ENCODE assay signal across 8 cellular contexts in the genomic region with DNA sequence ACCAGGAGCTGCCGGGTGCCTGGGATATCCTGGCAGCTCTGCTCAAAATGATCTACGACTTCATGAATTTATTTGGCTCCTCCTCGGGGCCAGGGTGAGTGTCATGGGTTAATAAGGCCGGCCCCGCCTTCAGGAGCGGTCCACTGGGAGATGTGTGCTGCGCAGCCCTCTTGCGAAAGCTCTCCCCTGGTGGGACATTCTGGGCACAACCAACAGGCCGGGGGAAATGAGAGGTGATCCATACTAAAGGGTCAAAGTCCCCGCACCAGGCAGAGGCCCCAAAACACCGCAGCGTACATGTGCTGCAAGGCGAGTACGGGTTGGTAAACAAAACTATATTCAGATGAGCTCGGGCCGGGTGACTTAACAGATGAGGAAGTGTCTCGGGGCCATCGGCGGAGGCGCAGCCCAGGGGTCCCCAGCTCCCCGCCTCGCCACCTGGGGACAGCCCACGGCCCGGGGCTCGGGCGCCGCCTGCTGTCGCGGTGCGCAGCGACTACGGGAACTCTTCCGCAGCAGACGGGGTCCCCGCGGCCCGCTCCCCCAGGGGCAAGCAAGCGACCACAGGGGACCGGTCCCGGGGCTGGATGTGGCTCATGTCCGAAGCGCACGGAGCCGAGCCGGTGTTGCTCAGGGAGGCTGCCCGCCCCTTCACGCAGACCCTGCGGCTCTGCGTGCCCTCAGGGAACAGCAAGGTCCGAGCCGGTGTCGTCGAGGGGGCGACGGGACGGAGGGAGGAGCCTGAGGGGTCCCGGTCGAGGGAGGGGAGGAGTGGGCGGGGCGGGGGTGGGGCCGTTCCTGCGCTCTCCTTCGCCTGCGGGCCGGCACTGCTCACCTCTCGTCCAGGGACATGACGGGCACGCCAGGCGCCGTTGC. TPM values are rescaled to one million over a fixed set of nuclear protein-coding genes. Genes with fewer than 3 reads are reported as not detected.
A peak's percentile ranks its signal among the peaks of the same experiment; 100 is the strongest.
DNase-seq lines count a peak whose midpoint lies in the region; FAIRE-seq and TF ChIP-seq lines count a peak whose summit lies in the region.

A gene with protein sequence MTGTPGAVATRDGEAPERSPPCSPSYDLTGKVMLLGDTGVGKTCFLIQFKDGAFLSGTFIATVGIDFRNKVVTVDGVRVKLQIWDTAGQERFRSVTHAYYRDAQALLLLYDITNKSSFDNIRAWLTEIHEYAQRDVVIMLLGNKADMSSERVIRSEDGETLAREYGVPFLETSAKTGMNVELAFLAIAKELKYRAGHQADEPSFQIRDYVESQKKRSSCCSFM (plus strand): TSS at position 834 of the 876 bp plus-strand sequence. CDS start 17 bp downstream, at position 851.

- no peaks in the 10 kb centered on the region for H3K9me3 ChIP-seq in osteoblast (ENCODE audit: low read depth, low read length)
- no peaks in the 10 kb centered on the region for H3K9me3 ChIP-seq in MG63

- H3K79me2 ChIP-seq in osteoblast (ENCODE audit: insufficient read depth, low read length) = no peaks in the 10 kb centered on the region

- H2AFZ ChIP-seq in osteoblast (ENCODE audit: low read length) = no peak within 1 kb of the TSS

- H3K36me3 ChIP-seq in osteoblast (ENCODE audit: insufficient read depth, low read length) (no peaks in the 10 kb centered on the region), MG63 (no peaks in the 10 kb centered on the region)

- H3K4me3 ChIP-seq in fibroblast of mammary gland (ENCODE audit: control insufficient read depth, low read depth, low read length) = no peak within 1 kb of the TSS
- peak within 1 kb of the TSS; percentile 7 for H3K4me3 ChIP-seq in osteoblast (ENCODE audit: insufficient read depth, low read length)
- H3K4me3 ChIP-seq in MG63 = no peak within 1 kb of the TSS

- FAIRE-seq in GM12892 (lab: Jason Lieb, UNC) = peak; percentile 69

- no peaks in the 10 kb centered on the region for H4K20me1 ChIP-seq in osteoblast (ENCODE audit: insufficient read depth, low read length)

- TF ChIP-seq CTCF in VCaP (conservative IDR thresholded peaks at IDR 0.05) (peak; percentile 38), fibroblast of mammary gland (conservative IDR thresholded peaks at IDR 0.05; ENCODE audit: control insufficient read depth, insufficient read depth, low read depth, low read length) (no peak), osteoblast (IDR thresholded peaks at IDR 0.05; ENCODE audit: extremely low read depth, low read depth, low read length) (no peak)

- no peak within 1 kb of the TSS; the same call in 1 of the 2 replicates for H3K27ac ChIP-seq in VCaP
- no peak within 1 kb of the TSS for H3K27ac ChIP-seq in osteoblast (ENCODE audit: low read depth, low read length)

- H3K4me1 ChIP-seq in osteoblast (ENCODE audit: insufficient read depth, low read length) = no peaks in the 10 kb centered on the region

- TF ChIP-seq POLR2A in GM12892 (IDR thresholded peaks at IDR 0.05; ENCODE audit: low read depth, low read length) = no peak

- peak within 1 kb of the TSS; percentile 18 for H3K4me2 ChIP-seq in osteoblast (ENCODE audit: insufficient read depth, low read length)

- H3K27me3 ChIP-seq in osteoblast (ENCODE audit: insufficient read depth, low read length) = peaks cover 63% of the 10 kb centered on the region
- H3K27me3 ChIP-seq in MG63 = peaks cover 22% of the 10 kb centered on the region

- DNase-seq in GM12892 (ENCODE audit: insufficient read length) (peak; percentile 53), KG1 (lab: John Stamatoyannopoulos, UW) (peak; percentile 89), fibroblast of mammary gland (ENCODE audit: low read depth) (peak; percentile 44), osteoblast (ENCODE audit: insufficient read length, low spot score, missing footprints) (peak; percentile 66), MG63 (no peak), dedifferentiated amniotic fluid mesenchymal stem cell (ENCODE audit: extremely low spot score) (no peak), NCI-H146 (lab: John Stamatoyannopoulos, UW) (no peak)

RNA-seq across cellular contexts. Expression of the gene that starts here (rescaled TPM):
- 10.3 TPM for polyA plus RNA-seq in GM12892 (2012; ENCODE audit: missing spikeins)
- total RNA-seq in osteoblast = under 0.01 and 0.36 TPM in 2 replicates
- total RNA-seq in MG63 (2014; rRNA removed; shearing (Covaris generic); ENCODE audit: low replicate concordance) = not detected in 2 replicates

Comparison
In these comparisons a context has a peak if more than half of its experiments do, and no peak if none do; other contexts are left out.
1. Peak in DNase-seq, H3K4me3 ChIP-seq and H3K4me2 ChIP-seq in osteoblast; RNA of the gene not detected or under 1 TPM.
2. DNase-seq: peak in GM12892 (single experiment), KG1 (single experiment) and fibroblast of mammary gland (single experiment); none in MG63 (single experiment), dedifferentiated amniotic fluid mesenchymal stem cell (single experiment) and NCI-H146 (single experiment).